ENCODE assay signal across 8 cellular contexts in the genomic region with DNA sequence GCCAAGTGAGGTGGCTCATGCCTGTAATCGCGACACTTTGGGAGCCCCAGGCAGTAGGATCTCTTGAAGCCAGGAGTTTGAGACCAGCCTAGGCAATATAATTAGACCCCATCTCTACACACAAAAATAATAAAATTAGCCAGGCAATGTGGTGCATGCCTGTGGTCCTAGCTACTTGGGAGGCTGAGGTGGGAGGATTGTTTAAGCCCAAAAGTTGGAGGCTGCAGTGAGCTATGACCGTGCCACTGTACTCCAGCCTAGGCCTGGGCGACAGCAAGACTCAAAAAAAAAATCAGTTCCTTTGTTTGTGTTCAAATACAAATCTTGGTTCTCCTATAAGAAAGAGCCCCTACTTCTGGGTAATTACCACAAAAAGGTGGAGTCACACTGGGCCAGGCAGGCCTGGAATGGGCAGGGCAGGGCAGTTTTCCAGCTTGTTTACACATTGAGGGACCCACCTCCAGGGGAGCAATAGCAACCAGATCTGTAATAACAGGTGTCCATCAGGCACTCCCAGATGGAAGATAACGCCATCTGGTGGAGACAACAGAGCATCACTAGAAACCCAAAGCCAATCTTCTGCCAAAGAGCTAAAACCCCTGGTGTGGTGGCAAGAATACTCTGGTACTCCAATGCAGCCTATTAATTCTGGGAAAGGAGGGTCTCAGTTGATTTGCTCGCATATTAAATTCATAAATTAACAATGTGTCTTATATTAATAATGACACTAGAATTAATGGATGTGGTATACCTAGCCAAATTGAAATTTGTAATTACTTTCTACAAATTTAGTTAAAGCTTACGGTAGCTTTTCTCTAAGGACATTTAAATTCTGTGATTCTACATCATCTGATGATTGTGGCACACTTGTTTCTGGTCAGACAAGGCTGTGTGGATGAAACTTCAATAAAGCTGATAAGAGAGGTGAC.
DNase-seq lines count a peak whose midpoint lies in the region; ATAC-seq lines count a peak whose summit lies in the region.

No MANE protein-coding gene starts in this region.

- no peaks in the 10 kb centered on the region for H3K27me3 Mint-ChIP-seq in T-helper 1 cell treated with Interleukin-12 subunit alpha and Interleukin-12 subunit beta and Interleukin-4 antibody, amounts not matched to agents 30 μg/mL and 1 μg/mL, for 36 hours (ENCODE audit: low read depth)

- peaks cover 6% of the 10 kb centered on the region for H3K4me1 Mint-ChIP-seq in T-helper 1 cell treated with Interleukin-12 subunit alpha and Interleukin-12 subunit beta and Interleukin-4 antibody, amounts not matched to agents 30 μg/mL and 1 μg/mL, for 36 hours (ENCODE audit: low read depth)

- no peaks in the 10 kb centered on the region for H3K9me3 Mint-ChIP-seq in T-helper 1 cell treated with Interleukin-12 subunit alpha and Interleukin-12 subunit beta and Interleukin-4 antibody, amounts not matched to agents 30 μg/mL and 1 μg/mL, for 36 hours

- peak overlapping the region; percentile 60 for H3K27ac Mint-ChIP-seq in T-helper 1 cell treated with Interleukin-12 subunit alpha and Interleukin-12 subunit beta and Interleukin-4 antibody, amounts not matched to agents 30 μg/mL and 1 μg/mL, for 36 hours

- ATAC-seq in HG02973 (IDR thresholded peaks at IDR 0.05; ENCODE audit: unreplicated experiment): peak; percentile 87

- in situ Hi-C loops in T47D (cut with HindIII; ENCODE audit: low pct_unique_long_range_greater_than_20kb, low sequenced_read_pairs): no loop called here

- peaks cover 33% of the 10 kb centered on the region for H3K36me3 Mint-ChIP-seq in T-helper 1 cell treated with Interleukin-12 subunit alpha and Interleukin-12 subunit beta and Interleukin-4 antibody, amounts not matched to agents 30 μg/mL and 1 μg/mL, for 36 hours (ENCODE audit: low read depth)

- H3K4me3 Mint-ChIP-seq in T-helper 1 cell treated with Interleukin-12 subunit alpha and Interleukin-12 subunit beta and Interleukin-4 antibody, amounts not matched to agents 30 μg/mL and 1 μg/mL, for 36 hours: no peak overlapping the region

- peak; percentile 69 for DNase-seq in activated CD8-positive, alpha-beta memory T cell treated with anti-CD3 and anti-CD28 coated beads for 24 hours
- no peak for DNase-seq in activated CD8-positive, alpha-beta memory T cell treated with anti-CD3 and anti-CD28 coated beads, Interleukin-2, amount 50 U/mL, for 48 hours
- DNase-seq in NCI-H2029 treated with DMSO at 0.1 percent for 48 hours (lab: John Stamatoyannopoulos, UW) (peak; percentile 87), T47D (ENCODE audit: low read depth in 1 of 2, low spot score in 1 of 2) (peak; percentile 81 to 95), inferior parietal cortex (ENCODE audit: extremely low spot score) (peak; percentile 84)
- peak; percentile 38 for DNase-seq in stimulated activated CD4-positive, alpha-beta T cell treated with anti-CD3 and anti-CD28 coated beads, Interleukin-2, amount 100 ng/mL, for 4 hours (ENCODE audit: low read depth)
